Comparison of ENCODE assay signal across 22 cellular contexts in the genomic region with DNA sequence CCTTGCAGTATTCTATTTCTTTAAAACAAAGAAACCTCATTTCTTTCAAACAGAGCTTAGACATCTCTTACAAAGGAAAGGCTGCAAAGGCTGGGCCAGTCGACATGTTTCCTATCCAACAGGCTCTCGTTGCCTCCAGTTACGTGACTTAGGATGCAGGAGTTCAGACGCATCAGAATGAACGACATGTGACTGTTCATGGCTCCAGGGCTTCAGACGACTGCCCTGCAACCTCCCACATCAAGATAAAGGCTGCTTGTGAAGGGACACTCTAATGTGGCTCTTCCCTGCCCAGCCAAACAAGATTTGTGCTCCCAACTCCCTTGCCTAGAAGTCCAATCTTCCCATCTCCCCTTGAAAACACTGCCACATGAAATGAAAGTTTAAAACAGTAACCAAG. TPM values are rescaled to one million over a fixed set of nuclear protein-coding genes. Genes with fewer than 3 reads are reported as not detected.
A peak's percentile ranks its signal among the peaks of the same experiment; 100 is the strongest.
DNase-seq lines count a peak whose midpoint lies in the region; ATAC-seq, FAIRE-seq and TF ChIP-seq lines count a peak whose summit lies in the region.
"Had no signal": no experiment of that assay in that cellular context is flagged by ENCODE, and none has a peak within 500 bp of the region (broad histone marks: within the 10 kb centered on the region; RNA-seq: fewer than 3 reads in every experiment).

No MANE protein-coding gene starts in this region.

- H3K9ac ChIP-seq in H1 (replicated peaks in 1 of 4; ENCODE audit: extremely low read depth in 1 of 4, low read depth in 3 of 4, low read length in 3 of 4): no peak overlapping the region
- H3K9ac ChIP-seq in neural progenitor cell: no peak overlapping the region
- H3K9ac ChIP-seq: GM23248 had no signal

- no peak overlapping the region for H2BK120ac ChIP-seq in H1 (replicated peaks; ENCODE audit: low read depth, low read length)

- H4K5ac ChIP-seq in H1 (ENCODE audit: insufficient read length, low read depth, low read length): no peak overlapping the region

- H4K8ac ChIP-seq in H1 (ENCODE audit: extremely low read depth, insufficient read depth, low read length): no peak overlapping the region

- intact Hi-C loops in uterus (cut with DNase I; ENCODE audit: low total_unique reads) (no loop called here), dorsolateral prefrontal cortex (cut with DNase I) (no loop called here)

- no peak overlapping the region for H3K27ac Mint-ChIP-seq in neural progenitor cell

- no peaks in the 10 kb centered on the region for H3F3A ChIP-seq in neural progenitor cell (ENCODE audit: low read depth)

- H3K4me3 ChIP-seq in H1 (ENCODE audit: extremely low read depth in 1 of 4, insufficient read depth in 2 of 4, low read depth in 3 of 4, low read length in 4 of 4): no peak overlapping the region
- no peak overlapping the region for H3K4me3 ChIP-seq in neural progenitor cell
- no peak overlapping the region for H3K4me3 ChIP-seq in uterus
- H3K4me3 ChIP-seq in dorsolateral prefrontal cortex: no peak overlapping the region
- H3K4me3 ChIP-seq: GM12878, GM23248 had no signal

- H3K36me3 Mint-ChIP-seq in neural progenitor cell: peaks cover 1% of the 10 kb centered on the region

- no peak for FAIRE-seq in H1 (lab: Jason Lieb, UNC)
- FAIRE-seq: GM12878 had no signal

- H3K23ac ChIP-seq in H1 (ENCODE audit: insufficient read length): no peak overlapping the region

- peaks cover 11% of the 10 kb centered on the region for H3K27me3 Mint-ChIP-seq in neural progenitor cell (ENCODE audit: insufficient read depth, low read depth)
- H3K27me3 Mint-ChIP-seq: CD4-positive, CD25-positive, alpha-beta regulatory T cell had no signal

- H3K4me1 ChIP-seq in H1 (replicated peaks in 1 of 4; ENCODE audit: control insufficient read depth in 3 of 4, insufficient read depth in 4 of 4, low read length in 3 of 4) (peaks cover 0 to 6% (median 1%) of the 10 kb centered on the region in 4 experiments; a peak in 4 of 7 replicates), neural progenitor cell (peaks cover 2% of the 10 kb centered on the region), uterus (peaks cover 9 to 15% of the 10 kb centered on the region in 2 donors)

- H3K4ac ChIP-seq in H1 (replicated peaks; ENCODE audit: insufficient read length, low read depth, low read length): no peak overlapping the region

- H3K9me3 Mint-ChIP-seq in neural progenitor cell: peaks cover 2% of the 10 kb centered on the region

- DNase-seq in RPMI7951 (ENCODE audit: low read depth): peak; percentile 41
- DNase-seq in H1 (ENCODE audit: low read depth in 1 of 2, low spot score in 2 of 2): no peak
- DNase-seq in neural progenitor cell (ENCODE audit: low spot score): no peak
- no peak for DNase-seq in uterus
- DNase-seq in glomerular visceral epithelial cell (ENCODE audit: extremely low spot score): no peak
- DNase-seq in dorsolateral prefrontal cortex: no peak
- DNase-seq: CD4-positive, CD25-positive, alpha-beta regulatory T cell; DMS79 treated with DMSO at 0.1 percent for 48 hours; GM23248; HCEC 1CT; IMR-90; MV-4-11; NCI-H1105 treated with DMSO at 0.1 percent for 48 hours; NCI-H2081; NCI-H2171; NCI-H345; NCI-H524; NCI-H774; NK-92 treated with Interleukin-12 subunit alpha and Interleukin-12 subunit beta, amount 100 ng/mL, for 24 hours had no signal

- no peak overlapping the region for H3K4me2 ChIP-seq in H1 (ENCODE audit: insufficient read depth in 1 of 2, low read depth in 2 of 2, low read length in 2 of 2)
- H3K4me2 ChIP-seq in neural progenitor cell: no peak overlapping the region

- no peak overlapping the region for H2BK12ac ChIP-seq in H1 (ENCODE audit: low read depth, low read length)

- CTCF ChIA-PET in H1 (lab: Charles Lee; ENCODE audit: partially characterized antibody): interaction anchor here (1.3 kb wide), 1 partner anchor 250 kb away, joined by 3 read pairs; no protein-coding TSS in a partner anchor

- H3K79me1 ChIP-seq in H1 (ENCODE audit: low read depth, low read length): no peaks in the 10 kb centered on the region

- TF ChIP-seq EP300 in H1 (IDR thresholded peaks at IDR 0.05; ENCODE audit: borderline replicate concordance in 1 of 2, low read depth in 2 of 2, low read length in 2 of 2): no peak

- no peak overlapping the region for H3K4me3 Mint-ChIP-seq in neural progenitor cell
- H3K4me3 Mint-ChIP-seq: CD4-positive, CD25-positive, alpha-beta regulatory T cell had no signal

- H3K27me3 ChIP-seq in H1 (replicated peaks in 1 of 4; ENCODE audit: control insufficient read depth in 3 of 4, extremely low read depth in 1 of 4, insufficient read depth in 3 of 4, low read length in 3 of 4): peaks cover 0 to 7% (median 5%) of the 10 kb centered on the region in 4 experiments; a peak in 4 of 7 replicates
- H3K27me3 ChIP-seq in neural progenitor cell: no peaks in the 10 kb centered on the region
- no peaks in the 10 kb centered on the region for H3K27me3 ChIP-seq in uterus
- no peaks in the 10 kb centered on the region for H3K27me3 ChIP-seq in dorsolateral prefrontal cortex

- peaks cover 0 to 3% of the 10 kb centered on the region in 2 experiments; a peak in 2 of 4 replicates for H3K9me3 ChIP-seq in H1 (ENCODE audit: insufficient read depth in 2 of 2, low read depth in 1 of 2, low read length in 1 of 2)
- H3K9me3 ChIP-seq in neural progenitor cell (ENCODE audit: low read depth): no peaks in the 10 kb centered on the region
- H3K9me3 ChIP-seq in uterus: no peaks in the 10 kb centered on the region

- H4K20me1 ChIP-seq in H1 (replicated peaks in 1 of 2; ENCODE audit: control insufficient read depth in 1 of 2, insufficient read depth in 2 of 2, low read length in 2 of 2) (no peaks in the 10 kb centered on the region), neural progenitor cell (ENCODE audit: low read depth) (no peaks in the 10 kb centered on the region)

- WGBS in H1 (ENCODE audit: extremely low coverage in 1 of 2, insufficient coverage in 1 of 2, insufficient read length in 1 of 2, insufficient replicate concordance in 2 of 2, low coverage in 1 of 2, low lambda C conversion rate in 2 of 2, missing lambda C conversion rate in 1 of 2), 2 experiments: 82% methylated on average over 6 of the region's 6 CpGs; no CpG with 5 or more reads in 1 of the 2 experiments

- H2AK5ac ChIP-seq in H1 (ENCODE audit: low read depth, low read length): no peak overlapping the region

- H2BK20ac ChIP-seq in H1 (ENCODE audit: low read length): no peak overlapping the region

- no peak for TF ChIP-seq CTCF in H1 (IDR thresholded peaks at IDR 0.05; ENCODE audit: control extremely low read depth in 1 of 3, insufficient read depth in 1 of 3, low read depth in 1 of 3, low read length in 3 of 3)
- no peak for TF ChIP-seq CTCF in neural progenitor cell (IDR thresholded peaks at IDR 0.05)
- no peak for TF ChIP-seq CTCF in uterus (IDR thresholded peaks at IDR 0.05)
- TF ChIP-seq CTCF in dorsolateral prefrontal cortex (IDR thresholded peaks at IDR 0.05 in 54 of 56, conservative IDR thresholded peaks at IDR 0.05 in 2 of 56; ENCODE audit: low read depth in 1 of 56, partially characterized antibody in 56 of 56): no peak

- H2AFZ ChIP-seq in H1 (ENCODE audit: low read length) (0 out of 2 replicates have a peak overlapping the region, but pooled peaks have one; percentile 33), neural progenitor cell (replicated peaks) (peak overlapping the region; percentile 97)
- H2AFZ ChIP-seq: GM23248 had no signal

- POLR2A ChIA-PET in H1 (lab: Charles Lee; ENCODE audit: partially characterized antibody): interaction anchor here (1.0 kb wide), 1 partner anchor 14 kb away, joined by 3 read pairs; the partner anchor contains the start of gene NEDD9

- no peaks in the 10 kb centered on the region for H3K23me2 ChIP-seq in H1 (ENCODE audit: low read depth, low read length)

- no peak overlapping the region for H2BK15ac ChIP-seq in H1 (ENCODE audit: low read length)

- H4K91ac ChIP-seq in H1 (replicated peaks; ENCODE audit: insufficient read length, low read length): no peak overlapping the region

- no peak for ATAC-seq in GM21723 (IDR thresholded peaks at IDR 0.05; ENCODE audit: unreplicated experiment)
- ATAC-seq: GM12878, Panc1 had no signal

- H3K56ac ChIP-seq in H1 (replicated peaks; ENCODE audit: insufficient read length, low read depth, low read length): no peak overlapping the region

- H3K14ac ChIP-seq in H1 (ENCODE audit: insufficient read length): no peak overlapping the region

- no peaks in the 10 kb centered on the region for H3K79me2 ChIP-seq in H1 (ENCODE audit: control insufficient read depth in 1 of 2, insufficient read depth in 2 of 2, low read length in 2 of 2)
- H3K79me2 ChIP-seq in neural progenitor cell (ENCODE audit: low read depth): no peaks in the 10 kb centered on the region

- no peak overlapping the region for H3K18ac ChIP-seq in H1 (ENCODE audit: extremely low read depth, low read length)

- no peak for TF ChIP-seq POLR2A in H1 (IDR thresholded peaks at IDR 0.05; ENCODE audit: control extremely low read depth in 1 of 2, low read depth in 2 of 2, low read length in 2 of 2)
- TF ChIP-seq POLR2A in uterus (IDR thresholded peaks at IDR 0.05): no peak

- H3K27ac ChIP-seq in H1 (ENCODE audit: low read depth, low read length) (no peak overlapping the region), neural progenitor cell (no peak overlapping the region), uterus (peak overlapping the region; percentile 77 to 92), dorsolateral prefrontal cortex (no peak overlapping the region)
- H3K27ac ChIP-seq: GM23248 had no signal

- H3K4me1 Mint-ChIP-seq in neural progenitor cell: peaks cover 38% of the 10 kb centered on the region

- no peak for TF ChIP-seq RAD21 in H1 (IDR thresholded peaks at IDR 0.05 in 1 of 2, conservative IDR thresholded peaks at IDR 0.05 in 1 of 2; ENCODE audit: low read depth in 2 of 2, low read length in 2 of 2)

- no peak overlapping the region for H2BK5ac ChIP-seq in H1 (ENCODE audit: low read depth, low read length)

- H3K36me3 ChIP-seq in H1 (ENCODE audit: control insufficient read depth in 2 of 4, insufficient read depth in 4 of 4, low read length in 3 of 4) (no peaks in the 10 kb centered on the region), neural progenitor cell (no peaks in the 10 kb centered on the region), uterus (no peaks in the 10 kb centered on the region)

TF ChIP-seq in H1, 55 proteins besides CTCF, POLR2A, EP300 and RAD21 (continues in another document):
- TF ChIP-seq SUZ12 (IDR thresholded peaks at IDR 0.05; ENCODE audit: low read length): no peak

RNA-seq across cellular contexts. Expression of gene NEDD9, which starts 14.3 kb away (rescaled TPM):
- 8.1 and 11.5 TPM in 2 replicates for total RNA-seq in RPMI7951 (2014; rRNA removed; shearing (Covaris generic))
- 12.0 and 12.8 TPM in 2 replicates for total RNA-seq in H1 (2021; fragmentation: NEBNext Ultra II Directional; extraction: Animal tissue kit (Norgen Biotek cat#: 25700))
- 3.6 and 5.7 TPM in 2 replicates for polyA plus RNA-seq in H1 (2011; rRNA removed)
- 5.1 TPM for polyA plus RNA-seq in H1 (2011; cell fraction: cytosol; rRNA removed)
- polyA plus RNA-seq in H1 (2011; cell fraction: nucleus; rRNA removed): 6.5 TPM
- 2.8 to 5.6 TPM (median 3.9 TPM) in 4 replicates for polyA plus RNA-seq in H1 (2012, experiment 1 of 2)
- 1.6 TPM for polyA plus RNA-seq in H1 (2012, experiment 2 of 2)
- 4.9 TPM for polyA plus RNA-seq in H1 (2013, experiment 1 of 2)
- polyA plus RNA-seq in H1 (2013, experiment 2 of 2): 4.8 TPM
- polyA minus RNA-seq in H1 (2011; rRNA and poly(A)+ RNA removed): 10.0 and 13.9 TPM in 2 replicates
- 5.9 TPM for polyA minus RNA-seq in H1 (2011; cell fraction: cytosol; rRNA and poly(A)+ RNA removed)
- polyA minus RNA-seq in H1 (2011; cell fraction: nucleus; rRNA and poly(A)+ RNA removed): 5.2 TPM
- total RNA-seq in neural progenitor cell (ENCODE audit: low replicate concordance): 4.9 and 8.2 TPM in 2 replicates
- 10 to 100 TPM; 36.2 to 99.1 (median 70.2) TPM for total RNA-seq in uterus
- 10 to 100 TPM in 118 of 120 experiments, 1 to 10 TPM in 2; 7.7 to 36.0 (median 17.1) TPM for total RNA-seq in dorsolateral prefrontal cortex

Comparison
In these comparisons a context has a peak if more than half of its experiments do, and no peak if none do; other contexts are left out.
1. H3K27ac ChIP-seq: peak in uterus (2 of 2); none in H1 (single experiment), neural progenitor cell (single experiment) and dorsolateral prefrontal cortex (0 of 59).